1 cellular context compared by ENCODE assay signal in genomic region chr15:73951044-73951561, GRCh38.
TF ChIP-seq lines count a peak whose summit lies in the region.

No MANE protein-coding gene starts in this region.

TF ChIP-seq in K562, 482 proteins besides CTCF, POLR2A, EP300 and RAD21 (continued from another document and continues in another):
- TF ChIP-seq, protein P1, sequence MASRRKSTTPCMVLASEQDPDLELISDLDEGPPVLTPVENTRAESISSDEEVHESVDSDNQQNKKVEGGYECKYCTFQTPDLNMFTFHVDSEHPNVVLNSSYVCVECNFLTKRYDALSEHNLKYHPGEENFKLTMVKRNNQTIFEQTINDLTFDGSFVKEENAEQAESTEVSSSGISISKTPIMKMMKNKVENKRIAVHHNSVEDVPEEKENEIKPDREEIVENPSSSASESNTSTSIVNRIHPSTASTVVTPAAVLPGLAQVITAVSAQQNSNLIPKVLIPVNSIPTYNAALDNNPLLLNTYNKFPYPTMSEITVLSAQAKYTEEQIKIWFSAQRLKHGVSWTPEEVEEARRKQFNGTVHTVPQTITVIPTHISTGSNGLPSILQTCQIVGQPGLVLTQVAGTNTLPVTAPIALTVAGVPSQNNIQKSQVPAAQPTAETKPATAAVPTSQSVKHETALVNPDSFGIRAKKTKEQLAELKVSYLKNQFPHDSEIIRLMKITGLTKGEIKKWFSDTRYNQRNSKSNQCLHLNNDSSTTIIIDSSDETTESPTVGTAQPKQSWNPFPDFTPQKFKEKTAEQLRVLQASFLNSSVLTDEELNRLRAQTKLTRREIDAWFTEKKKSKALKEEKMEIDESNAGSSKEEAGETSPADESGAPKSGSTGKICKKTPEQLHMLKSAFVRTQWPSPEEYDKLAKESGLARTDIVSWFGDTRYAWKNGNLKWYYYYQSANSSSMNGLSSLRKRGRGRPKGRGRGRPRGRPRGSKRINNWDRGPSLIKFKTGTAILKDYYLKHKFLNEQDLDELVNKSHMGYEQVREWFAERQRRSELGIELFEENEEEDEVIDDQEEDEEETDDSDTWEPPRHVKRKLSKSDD (conservative IDR thresholded peaks at IDR 0.05; ENCODE audit: low read length): 0 out of 2 replicates have a peak, but pooled peaks have one; percentile 13
- TF ChIP-seq CTCFL (IDR thresholded peaks at IDR 0.05; ENCODE audit: borderline replicate concordance, insufficient read depth, low read depth, low read length, poor library complexity, severe bottlenecking) (peak; percentile 52), SMAD2 (IDR thresholded peaks at IDR 0.05; ENCODE audit: low read depth, low read length) (no peak), THAP12 (CRISPR knock-in tag; IDR thresholded peaks at IDR 0.05) (no peak), CHD2 (IDR thresholded peaks at IDR 0.05; ENCODE audit: low read depth, low read length) (no peak), HLTF (IDR thresholded peaks at IDR 0.05) (no peak), SPI1 (IDR thresholded peaks at IDR 0.05; ENCODE audit: borderline replicate concordance, low read depth, low read length) (no peak), NRF1 (conservative IDR thresholded peaks at IDR 0.05 in 1 of 2, IDR thresholded peaks at IDR 0.05 in 1 of 2) (peak; percentile 36 to 44; a peak in 3 of 4 replicates), TCF7L2 (IDR thresholded peaks at IDR 0.05; ENCODE audit: low read depth, low read length) (no peak), L3MBTL2 (IDR thresholded peaks at IDR 0.05) (peak; percentile 51; the same call in 1 of the 2 replicates), NFIC (IDR thresholded peaks at IDR 0.05) (no peak), NELFE (IDR thresholded peaks at IDR 0.05; ENCODE audit: insufficient read depth, insufficient read length) (no peak), ZNF24 (IDR thresholded peaks at IDR 0.05) (no peak), DEAF1 (CRISPR knock-in tag; IDR thresholded peaks at IDR 0.05) (peak; percentile 49; the same call in 1 of the 2 replicates), SMC3 (conservative IDR thresholded peaks at IDR 0.05; ENCODE audit: insufficient read depth, low read depth, low read length) (peak; percentile 59), STAG1 (CRISPR knock-in tag; IDR thresholded peaks at IDR 0.05; ENCODE audit: borderline replicate concordance) (peak; percentile 46; the same call in 1 of the 2 replicates), KAT2B (IDR thresholded peaks at IDR 0.05; ENCODE audit: low read depth, low read length) (no peak), RNF219 (CRISPR knock-in tag; IDR thresholded peaks at IDR 0.05) (no peak), GABPA (tag; conservative IDR thresholded peaks at IDR 0.05; ENCODE audit: low read depth) (peak; percentile 65), BHLHE40 (IDR thresholded peaks at IDR 0.05; ENCODE audit: low read length) (peak; percentile 28; the same call in 1 of the 2 replicates), CHD4 (IDR thresholded peaks at IDR 0.05; ENCODE audit: insufficient read depth, insufficient replicate concordance, low read depth, low read length, poor library complexity, severe bottlenecking) (no peak), ZFX (CRISPR knock-in tag; IDR thresholded peaks at IDR 0.05) (0 out of 2 replicates have a peak, but pooled peaks have one; percentile 30), BRF1 (IDR thresholded peaks at IDR 0.05; ENCODE audit: borderline replicate concordance, extremely low read depth, insufficient read length) (no peak)
- TF ChIP-seq, protein P2, sequence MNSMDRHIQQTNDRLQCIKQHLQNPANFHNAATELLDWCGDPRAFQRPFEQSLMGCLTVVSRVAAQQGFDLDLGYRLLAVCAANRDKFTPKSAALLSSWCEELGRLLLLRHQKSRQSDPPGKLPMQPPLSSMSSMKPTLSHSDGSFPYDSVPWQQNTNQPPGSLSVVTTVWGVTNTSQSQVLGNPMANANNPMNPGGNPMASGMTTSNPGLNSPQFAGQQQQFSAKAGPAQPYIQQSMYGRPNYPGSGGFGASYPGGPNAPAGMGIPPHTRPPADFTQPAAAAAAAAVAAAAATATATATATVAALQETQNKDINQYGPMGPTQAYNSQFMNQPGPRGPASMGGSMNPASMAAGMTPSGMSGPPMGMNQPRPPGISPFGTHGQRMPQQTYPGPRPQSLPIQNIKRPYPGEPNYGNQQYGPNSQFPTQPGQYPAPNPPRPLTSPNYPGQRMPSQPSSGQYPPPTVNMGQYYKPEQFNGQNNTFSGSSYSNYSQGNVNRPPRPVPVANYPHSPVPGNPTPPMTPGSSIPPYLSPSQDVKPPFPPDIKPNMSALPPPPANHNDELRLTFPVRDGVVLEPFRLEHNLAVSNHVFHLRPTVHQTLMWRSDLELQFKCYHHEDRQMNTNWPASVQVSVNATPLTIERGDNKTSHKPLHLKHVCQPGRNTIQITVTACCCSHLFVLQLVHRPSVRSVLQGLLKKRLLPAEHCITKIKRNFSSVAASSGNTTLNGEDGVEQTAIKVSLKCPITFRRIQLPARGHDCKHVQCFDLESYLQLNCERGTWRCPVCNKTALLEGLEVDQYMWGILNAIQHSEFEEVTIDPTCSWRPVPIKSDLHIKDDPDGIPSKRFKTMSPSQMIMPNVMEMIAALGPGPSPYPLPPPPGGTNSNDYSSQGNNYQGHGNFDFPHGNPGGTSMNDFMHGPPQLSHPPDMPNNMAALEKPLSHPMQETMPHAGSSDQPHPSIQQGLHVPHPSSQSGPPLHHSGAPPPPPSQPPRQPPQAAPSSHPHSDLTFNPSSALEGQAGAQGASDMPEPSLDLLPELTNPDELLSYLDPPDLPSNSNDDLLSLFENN (IDR thresholded peaks at IDR 0.05; ENCODE audit: low read depth in 2 of 2, low read length in 2 of 2): no peak
- TF ChIP-seq, protein P3, sequence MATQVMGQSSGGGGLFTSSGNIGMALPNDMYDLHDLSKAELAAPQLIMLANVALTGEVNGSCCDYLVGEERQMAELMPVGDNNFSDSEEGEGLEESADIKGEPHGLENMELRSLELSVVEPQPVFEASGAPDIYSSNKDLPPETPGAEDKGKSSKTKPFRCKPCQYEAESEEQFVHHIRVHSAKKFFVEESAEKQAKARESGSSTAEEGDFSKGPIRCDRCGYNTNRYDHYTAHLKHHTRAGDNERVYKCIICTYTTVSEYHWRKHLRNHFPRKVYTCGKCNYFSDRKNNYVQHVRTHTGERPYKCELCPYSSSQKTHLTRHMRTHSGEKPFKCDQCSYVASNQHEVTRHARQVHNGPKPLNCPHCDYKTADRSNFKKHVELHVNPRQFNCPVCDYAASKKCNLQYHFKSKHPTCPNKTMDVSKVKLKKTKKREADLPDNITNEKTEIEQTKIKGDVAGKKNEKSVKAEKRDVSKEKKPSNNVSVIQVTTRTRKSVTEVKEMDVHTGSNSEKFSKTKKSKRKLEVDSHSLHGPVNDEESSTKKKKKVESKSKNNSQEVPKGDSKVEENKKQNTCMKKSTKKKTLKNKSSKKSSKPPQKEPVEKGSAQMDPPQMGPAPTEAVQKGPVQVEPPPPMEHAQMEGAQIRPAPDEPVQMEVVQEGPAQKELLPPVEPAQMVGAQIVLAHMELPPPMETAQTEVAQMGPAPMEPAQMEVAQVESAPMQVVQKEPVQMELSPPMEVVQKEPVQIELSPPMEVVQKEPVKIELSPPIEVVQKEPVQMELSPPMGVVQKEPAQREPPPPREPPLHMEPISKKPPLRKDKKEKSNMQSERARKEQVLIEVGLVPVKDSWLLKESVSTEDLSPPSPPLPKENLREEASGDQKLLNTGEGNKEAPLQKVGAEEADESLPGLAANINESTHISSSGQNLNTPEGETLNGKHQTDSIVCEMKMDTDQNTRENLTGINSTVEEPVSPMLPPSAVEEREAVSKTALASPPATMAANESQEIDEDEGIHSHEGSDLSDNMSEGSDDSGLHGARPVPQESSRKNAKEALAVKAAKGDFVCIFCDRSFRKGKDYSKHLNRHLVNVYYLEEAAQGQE (CRISPR knock-in tag; IDR thresholded peaks at IDR 0.05; ENCODE audit: low read depth): peak; percentile 51; the same call in 1 of the 2 replicates
- TF ChIP-seq, protein P4, sequence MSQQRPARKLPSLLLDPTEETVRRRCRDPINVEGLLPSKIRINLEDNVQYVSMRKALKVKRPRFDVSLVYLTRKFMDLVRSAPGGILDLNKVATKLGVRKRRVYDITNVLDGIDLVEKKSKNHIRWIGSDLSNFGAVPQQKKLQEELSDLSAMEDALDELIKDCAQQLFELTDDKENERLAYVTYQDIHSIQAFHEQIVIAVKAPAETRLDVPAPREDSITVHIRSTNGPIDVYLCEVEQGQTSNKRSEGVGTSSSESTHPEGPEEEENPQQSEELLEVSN (IDR thresholded peaks at IDR 0.05; ENCODE audit: borderline replicate concordance in 1 of 2, extremely low read depth in 1 of 2, insufficient read depth in 1 of 2, insufficient read length in 1 of 2, low read depth in 1 of 2, low read length in 1 of 2, poor library complexity in 1 of 2, severe bottlenecking in 1 of 2): peak in 1 of 2 experiments; percentile 44
